ENCODE assay signal across 13 cellular contexts in genomic region chr4:145058256-145058655, GRCh38. TPM values are rescaled to one million over a fixed set of nuclear protein-coding genes. Genes with fewer than 3 reads are reported as not detected.
DNase-seq lines count a peak whose midpoint lies in the region; ATAC-seq, FAIRE-seq and TF ChIP-seq lines count a peak whose summit lies in the region.
"Had no signal": no experiment of that assay in that cellular context is flagged by ENCODE, and none has a peak within 500 bp of the region (broad histone marks: within the 10 kb centered on the region; RNA-seq: fewer than 3 reads in every experiment).

No MANE protein-coding gene starts in this region.

- peaks cover 15% of the 10 kb centered on the region for H3K4me1 Mint-ChIP-seq in astrocyte (ENCODE audit: low read depth, unreplicated experiment)
- H3K4me1 Mint-ChIP-seq: B cell had no signal

- peaks cover 3% of the 10 kb centered on the region for H3K79me2 ChIP-seq in mammary epithelial cell (ENCODE audit: insufficient read depth, low read length)
- H3K79me2 ChIP-seq in astrocyte (ENCODE audit: insufficient read depth, low read length): peaks cover 4% of the 10 kb centered on the region

- H3K27me3 Mint-ChIP-seq in astrocyte (ENCODE audit: low read depth, unreplicated experiment): no peaks in the 10 kb centered on the region
- H3K27me3 Mint-ChIP-seq: B cell; CD4-positive, alpha-beta T cell had no signal

- peak; percentile 57 for DNase-seq in mammary epithelial cell
- no peak for DNase-seq in breast epithelium (ENCODE audit: low spot score in 2 of 2)
- no peak for DNase-seq in astrocyte (ENCODE audit: low read depth)
- DNase-seq in left lung: no peak
- no peak for DNase-seq in NCI-H510A (lab: John Stamatoyannopoulos, UW)
- DNase-seq in SJCRH30: no peak
- no peak for DNase-seq in effector CD4-positive, alpha-beta T cell
- DNase-seq: C1 segment of cervical spinal cord; CD4-positive, alpha-beta T cell; GF-D8 had no signal

- no peak overlapping the region for H3K4me3 Mint-ChIP-seq in astrocyte (ENCODE audit: unreplicated experiment)
- H3K4me3 Mint-ChIP-seq: B cell; CD4-positive, alpha-beta T cell had no signal

- H3K27ac ChIP-seq in mammary epithelial cell (ENCODE audit: insufficient read depth, low read depth, low read length) (no peak overlapping the region), breast epithelium (no peak overlapping the region), astrocyte (ENCODE audit: low read depth, low read length) (no peak overlapping the region), left lung (no peak overlapping the region), SJCRH30 (no peak overlapping the region)

- peaks cover 4% of the 10 kb centered on the region for H3K36me3 Mint-ChIP-seq in astrocyte (ENCODE audit: low read depth, unreplicated experiment)

- H3K9ac ChIP-seq in mammary epithelial cell (ENCODE audit: insufficient read depth, low read length) (no peak overlapping the region), astrocyte (ENCODE audit: low read length) (no peak overlapping the region)

- H3K27me3 ChIP-seq in mammary epithelial cell (ENCODE audit: insufficient read depth, low read length) (no peaks in the 10 kb centered on the region), breast epithelium (no peaks in the 10 kb centered on the region), astrocyte (ENCODE audit: insufficient read depth, low read length) (no peaks in the 10 kb centered on the region), left lung (no peaks in the 10 kb centered on the region), SJCRH30 (no peaks in the 10 kb centered on the region)

- H2AFZ ChIP-seq in mammary epithelial cell (ENCODE audit: low read depth, low read length): no peak overlapping the region
- H2AFZ ChIP-seq in astrocyte (ENCODE audit: low read depth, low read length): no peak overlapping the region

- dilution Hi-C loops in mammary epithelial cell (cut with HindIII; ENCODE audit: low sequenced_read_pairs): no loop called here

- TF ChIP-seq CTCF in mammary epithelial cell (conservative IDR thresholded peaks at IDR 0.05 in 1 of 2, IDR thresholded peaks at IDR 0.05 in 1 of 2; ENCODE audit: extremely low read depth in 1 of 2, insufficient read depth in 1 of 2, low read depth in 1 of 2, low read length in 2 of 2) (no peak), breast epithelium (IDR thresholded peaks at IDR 0.05) (no peak), astrocyte (IDR thresholded peaks at IDR 0.05; ENCODE audit: insufficient read depth, low read depth, low read length) (no peak), left lung (IDR thresholded peaks at IDR 0.05) (no peak)

- H3K4me1 ChIP-seq in mammary epithelial cell (ENCODE audit: insufficient read depth, low read length) (peaks cover 7% of the 10 kb centered on the region), breast epithelium (no peaks in the 10 kb centered on the region), astrocyte (ENCODE audit: insufficient read depth, low read length) (no peaks in the 10 kb centered on the region), left lung (no peaks in the 10 kb centered on the region), SJCRH30 (0 out of 2 replicates have a peak, but pooled peaks cover 10% of the 10 kb centered on the region)

- peak; percentile 24 for ATAC-seq in left lung

- CTCF ChIA-PET in mammary epithelial cell (lab: Charles Lee; ENCODE audit: low non-redundant PET): no interaction called here

- H4K20me1 ChIP-seq in mammary epithelial cell (ENCODE audit: insufficient read depth, low read length): no peaks in the 10 kb centered on the region
- H4K20me1 ChIP-seq in astrocyte (ENCODE audit: insufficient read depth, low read length): no peaks in the 10 kb centered on the region

- peak overlapping the region; percentile 11 for H3K27ac Mint-ChIP-seq in astrocyte (ENCODE audit: unreplicated experiment)
- H3K27ac Mint-ChIP-seq: B cell; CD4-positive, alpha-beta T cell had no signal

- H3K9me3 ChIP-seq in mammary epithelial cell (replicated peaks; ENCODE audit: insufficient read depth, low read length): no peaks in the 10 kb centered on the region
- H3K9me3 ChIP-seq in breast epithelium: no peaks in the 10 kb centered on the region
- no peaks in the 10 kb centered on the region for H3K9me3 ChIP-seq in astrocyte (ENCODE audit: insufficient read depth, low read depth, low read length)
- no peaks in the 10 kb centered on the region for H3K9me3 ChIP-seq in left lung
- H3K9me3 ChIP-seq in SJCRH30 (replicated peaks): no peaks in the 10 kb centered on the region
- H3K9me3 ChIP-seq: HAP-1 had no signal

- H3K4me3 ChIP-seq in mammary epithelial cell (replicated peaks in 1 of 3; ENCODE audit: insufficient read depth in 1 of 3, low read depth in 2 of 3, low read length in 3 of 3): no peak overlapping the region
- no peak overlapping the region for H3K4me3 ChIP-seq in breast epithelium
- no peak overlapping the region for H3K4me3 ChIP-seq in astrocyte (ENCODE audit: insufficient read depth, low read depth, low read length)
- H3K4me3 ChIP-seq in left lung: no peak overlapping the region
- H3K4me3 ChIP-seq in SJCRH30: no peak overlapping the region
- H3K4me3 ChIP-seq: HAP-1 had no signal

- in situ Hi-C loops in mammary epithelial cell (cut with MboI; ENCODE audit: low sequenced_read_pairs in 2 of 2): loop anchor here (25.0 kb wide), 2 partner anchors 271 to 871 kb away; no protein-coding TSS in a partner anchor

- intact Hi-C loops in mammary epithelial cell (cut with micrococcal nuclease) (no loop called here), breast epithelium (cut with DNase I; ENCODE audit: low total_unique reads) (no loop called here), left lung (cut with DNase I) (no loop called here)

- TF ChIP-seq POLR2A in breast epithelium (IDR thresholded peaks at IDR 0.05): no peak

- BruUV-seq in mammary epithelial cell (replicated peaks; lab: Mats Ljungman, UMichigan): no TSS peak

- H3K36me3 ChIP-seq in mammary epithelial cell (ENCODE audit: insufficient read depth, low read length) (peaks cover 2% of the 10 kb centered on the region), breast epithelium (no peaks in the 10 kb centered on the region), astrocyte (ENCODE audit: insufficient read depth, low read length) (no peaks in the 10 kb centered on the region), left lung (peaks cover 0 to 3% of the 10 kb centered on the region in 2 donors), SJCRH30 (peaks cover 16% of the 10 kb centered on the region)
- H3K36me3 ChIP-seq: HAP-1 had no signal

- FAIRE-seq in astrocyte (lab: Jason Lieb, UNC): no peak
- FAIRE-seq: H1 had no signal

- H3K4me2 ChIP-seq in mammary epithelial cell (ENCODE audit: insufficient read depth, low read depth, low read length) (no peak overlapping the region), astrocyte (ENCODE audit: low read length) (no peak overlapping the region)

- no peaks in the 10 kb centered on the region for H3K9me3 Mint-ChIP-seq in astrocyte (ENCODE audit: unreplicated experiment)
- H3K9me3 Mint-ChIP-seq: CD4-positive, alpha-beta T cell had no signal

RNA-seq across cellular contexts. Expression of gene ANAPC10, which starts 39.7 kb away (rescaled TPM):
- 10 to 100 TPM; 18.3 to 25.1 TPM for total RNA-seq in mammary epithelial cell
- 20.3 TPM for polyA plus RNA-seq in mammary epithelial cell
- 26.1 TPM for polyA minus RNA-seq in mammary epithelial cell
- total RNA-seq in breast epithelium: 10 to 100 TPM; 22.7 to 45.5 (median 38.0) TPM
- total RNA-seq in astrocyte: 19.5 and 21.0 TPM in 2 replicates
- 10 to 100 TPM; 16.0 to 22.7 TPM for total RNA-seq in left lung
- 29.3 and 30.7 TPM in 2 replicates for total RNA-seq in SJCRH30 (2014; rRNA removed; shearing (Covaris generic))

RNA-seq across cellular contexts. Expression of gene ABCE1, which starts 39.9 kb away (rescaled TPM):
- 100 to 1,000 TPM in 1 of 2 donors, 10 to 100 TPM in 1; 96.3 to 132 TPM for total RNA-seq in mammary epithelial cell
- 98.4 TPM for polyA plus RNA-seq in mammary epithelial cell
- polyA minus RNA-seq in mammary epithelial cell: 192 TPM
- total RNA-seq in breast epithelium: 10 to 100 TPM; 56.8 to 85.2 (median 78.0) TPM
- total RNA-seq in astrocyte: 70.7 and 81.1 TPM in 2 replicates
- total RNA-seq in left lung: 10 to 100 TPM; 35.1 to 65.9 TPM
- 140 and 179 TPM in 2 replicates for total RNA-seq in SJCRH30 (2014; rRNA removed; shearing (Covaris generic))
